ENCODE assay signal across 11 cellular contexts in the genomic region with DNA sequence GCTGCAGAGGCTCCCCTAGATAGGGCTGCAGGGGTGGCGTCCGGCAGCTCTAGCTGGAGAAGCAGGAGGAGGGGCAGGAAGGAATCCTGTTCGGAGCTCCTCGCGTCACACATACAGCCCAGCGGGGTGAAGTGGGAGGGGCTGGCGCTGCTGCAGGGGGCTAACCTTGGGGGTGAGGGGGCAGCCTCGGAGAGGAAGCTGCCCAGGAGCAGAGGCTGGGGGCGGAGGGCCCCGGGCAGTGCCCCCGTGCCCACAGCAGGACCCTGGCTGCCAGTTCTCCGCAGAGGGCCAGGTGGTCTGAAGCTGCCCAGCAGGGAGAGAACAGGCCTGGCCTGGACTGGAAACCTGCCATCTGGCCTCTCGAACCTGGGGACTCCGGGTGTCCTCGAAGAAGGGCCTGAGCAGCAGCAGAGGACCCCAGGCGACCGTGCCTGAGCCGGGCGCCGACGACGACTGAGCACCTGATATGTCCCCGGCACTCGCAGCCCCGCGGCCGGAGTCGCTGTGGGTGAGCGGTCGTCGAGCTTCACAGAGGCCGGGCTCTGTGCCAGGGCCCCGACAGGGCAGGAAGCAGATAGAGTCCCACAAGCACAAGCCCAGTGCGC. TPM values are rescaled to one million over a fixed set of nuclear protein-coding genes. Genes with fewer than 3 reads are reported as not detected.
DNase-seq lines count a peak whose midpoint lies in the region; ATAC-seq and TF ChIP-seq lines count a peak whose summit lies in the region.
"Had no signal": no experiment of that assay in that cellular context is flagged by ENCODE, and none has a peak within 500 bp of the region (broad histone marks: within the 10 kb centered on the region; RNA-seq: fewer than 3 reads in every experiment).

No MANE protein-coding gene starts in this region.

- WGBS in prostate gland: 68% methylated on average over 33 of the region's 34 CpGs

- H3K4me3 ChIP-seq in A673 (ENCODE audit: low read depth, low read length, poor library complexity, severe bottlenecking) (no peak overlapping the region), prostate gland (no peak overlapping the region)

- peak; percentile 30; the same call in 1 of the 2 replicates for TF ChIP-seq CTCF in A673 (conservative IDR thresholded peaks at IDR 0.05; ENCODE audit: low read depth, low read length)
- TF ChIP-seq CTCF in prostate gland (IDR thresholded peaks at IDR 0.05): no peak

- H3K9me3 Mint-ChIP-seq in activated T-helper 17 cell treated with anti-CD3 and anti-CD28 coated beads, Interleukin-2, amount 50 U/mL, for 72 hours: no peaks in the 10 kb centered on the region

- BruUV-seq in A673 (replicated peaks; lab: Mats Ljungman, UMichigan): no TSS peak

- H3K4me1 Mint-ChIP-seq in activated T-helper 17 cell treated with anti-CD3 and anti-CD28 coated beads, Interleukin-2, amount 50 U/mL, for 72 hours: no peaks in the 10 kb centered on the region

- intact Hi-C loops in A673 (cut with micrococcal nuclease; ENCODE audit: unreplicated experiment) (no loop called here), prostate gland (cut with DNase I) (no loop called here)

- H3K4me3 Mint-ChIP-seq in activated T-helper 17 cell treated with anti-CD3 and anti-CD28 coated beads, Interleukin-2, amount 50 U/mL, for 72 hours: peak overlapping the region; percentile 5

- H3K9me3 ChIP-seq in A673 (ENCODE audit: low read depth, low read length, poor library complexity, severe bottlenecking) (no peaks in the 10 kb centered on the region), prostate gland (no peaks in the 10 kb centered on the region)

- no peaks in the 10 kb centered on the region for H3K36me3 Mint-ChIP-seq in activated T-helper 17 cell treated with anti-CD3 and anti-CD28 coated beads, Interleukin-2, amount 50 U/mL, for 72 hours (ENCODE audit: low read depth)

- CTCF ChIA-PET in A673 (lab: Charles Lee): no interaction called here

- no peaks in the 10 kb centered on the region for H3K4me1 ChIP-seq in A673 (ENCODE audit: insufficient read depth, low read length, poor library complexity, severe bottlenecking)
- H3K4me1 ChIP-seq in prostate gland (replicated peaks): no peaks in the 10 kb centered on the region

- ATAC-seq in activated T-helper 17 cell treated with anti-CD3 and anti-CD28 coated beads, Interleukin-2, amount 50 U/mL, for 72 hours (replicated peaks): no peak
- no peak for ATAC-seq in HG03521 (IDR thresholded peaks at IDR 0.05; ENCODE audit: unreplicated experiment)

- H3K27ac Mint-ChIP-seq in activated T-helper 17 cell treated with anti-CD3 and anti-CD28 coated beads, Interleukin-2, amount 50 U/mL, for 72 hours: no peak overlapping the region

- H3K27me3 ChIP-seq in A673 (replicated peaks; ENCODE audit: insufficient read depth, low read depth, low read length, poor library complexity): no peaks in the 10 kb centered on the region
- H3K27me3 ChIP-seq in prostate gland (replicated peaks; ENCODE audit: insufficient read depth): no peaks in the 10 kb centered on the region

- POLR2A ChIA-PET in A673 (lab: Charles Lee; ENCODE audit: low non-redundant PET): no interaction called here

- TF ChIP-seq POLR2A in prostate gland (IDR thresholded peaks at IDR 0.05): no peak

- DNase-seq in A673 (ENCODE audit: low spot score): peak; percentile 73
- peak; percentile 27 for DNase-seq in OCI-M1 (lab: John Stamatoyannopoulos, UW)
- peak; percentile 88 for DNase-seq in mesenteric fat pad (ENCODE audit: low spot score)
- DNase-seq in HuH-7 (ENCODE audit: low spot score): no peak
- DNase-seq in amniotic stem cell (lab: John Stamatoyannopoulos, UW): no peak
- no peak for DNase-seq in prostate gland (ENCODE audit: low spot score)

- H3K27me3 Mint-ChIP-seq in activated T-helper 17 cell treated with anti-CD3 and anti-CD28 coated beads, Interleukin-2, amount 50 U/mL, for 72 hours: no peaks in the 10 kb centered on the region

- H3K27ac ChIP-seq in A673 (ENCODE audit: low read depth, low read length, poor library complexity, severe bottlenecking) (no peak overlapping the region), prostate gland (no peak overlapping the region)
- H3K27ac ChIP-seq: C4-2B had no signal

- H3K36me3 ChIP-seq in A673 (ENCODE audit: insufficient read depth, low read length, poor library complexity, severe bottlenecking) (no peaks in the 10 kb centered on the region), prostate gland (no peaks in the 10 kb centered on the region)

RNA-seq across cellular contexts. Expression of gene GPR35, which starts 2.5 kb away (rescaled TPM):
- 2.7 and 2.9 TPM in 2 replicates for total RNA-seq in A673 (2021)
- total RNA-seq in activated T-helper 17 cell treated with anti-CD3 and anti-CD28 coated beads, Interleukin-2, amount 50 U/mL, for 72 hours: 1 to 10 TPM; 2.0 to 4.4 TPM
- 1.9 TPM for total RNA-seq in mesenteric fat pad
- 1 to 10 TPM; 3.3 to 4.6 TPM for total RNA-seq in prostate gland

RNA-seq across cellular contexts. Expression of gene CAPN10, which starts 36.2 kb away (rescaled TPM):
- total RNA-seq in A673 (2021): 43.4 and 43.5 TPM in 2 replicates
- 10 to 100 TPM; 28.6 to 42.3 TPM for total RNA-seq in activated T-helper 17 cell treated with anti-CD3 and anti-CD28 coated beads, Interleukin-2, amount 50 U/mL, for 72 hours
- 18.2 TPM for total RNA-seq in mesenteric fat pad
- total RNA-seq in prostate gland: 10 to 100 TPM; 25.5 to 68.4 TPM

RNA-seq across cellular contexts. Expression of gene RNPEPL1, which starts 54.4 kb away (rescaled TPM):
- total RNA-seq in A673 (2021) (26.5 and 29.4 TPM in 2 replicates), mesenteric fat pad (69.9 TPM), prostate gland (10 to 100 TPM; 36.9 to 94.7 TPM)
- 10 to 100 TPM; 27.2 to 52.7 TPM for total RNA-seq in activated T-helper 17 cell treated with anti-CD3 and anti-CD28 coated beads, Interleukin-2, amount 50 U/mL, for 72 hours

RNA-seq across cellular contexts. Expression of gene AQP12B, which starts 60.0 kb away (rescaled TPM):
- total RNA-seq in A673 (2021): not detected in 2 replicates
- total RNA-seq in activated T-helper 17 cell treated with anti-CD3 and anti-CD28 coated beads, Interleukin-2, amount 50 U/mL, for 72 hours: not detected
- not detected for total RNA-seq in mesenteric fat pad
- not detected for total RNA-seq in prostate gland
- total RNA-seq: cerebellum, kidney epithelial cell had no signal

Comparison
In these comparisons a context has a peak if more than half of its experiments do, and no peak if none do; other contexts are left out.
1. DNase-seq: peak in A673 (single experiment), OCI-M1 (single experiment) and mesenteric fat pad (single experiment); none in HuH-7 (single experiment), amniotic stem cell (single experiment) and prostate gland (single experiment).